Comparison of ENCODE assay signal across 8 cellular contexts in the genomic region with DNA sequence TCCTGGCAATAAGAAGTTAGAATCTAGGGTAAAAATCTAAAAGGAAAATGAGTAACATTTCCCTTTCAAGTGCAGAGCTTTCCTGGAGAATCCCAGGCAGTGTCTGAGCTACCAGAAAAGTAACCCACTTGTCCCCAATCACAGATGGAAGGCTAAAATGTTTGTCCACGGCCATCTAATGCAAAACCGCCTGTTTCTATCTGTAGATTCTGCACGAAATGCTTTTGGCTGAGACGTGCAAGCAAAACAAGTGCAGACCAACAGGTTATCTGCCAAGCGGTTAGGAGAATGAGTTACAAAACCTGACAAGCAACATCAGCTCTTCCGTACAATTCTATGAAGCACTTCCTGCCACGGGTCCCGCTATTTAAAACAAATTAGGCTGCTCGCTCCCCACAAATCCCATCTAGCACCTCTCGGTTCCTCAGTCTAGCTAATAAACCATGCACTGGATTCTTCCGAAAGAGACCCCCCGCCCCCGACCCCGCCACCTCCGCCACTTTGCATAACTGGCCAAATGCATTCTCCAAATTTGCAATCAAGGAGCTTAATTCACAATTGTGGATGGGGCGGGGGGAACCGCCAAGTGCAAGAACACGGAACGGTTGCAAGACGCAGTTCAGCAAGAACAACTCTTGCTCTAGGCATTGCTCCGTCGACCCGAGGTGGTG. TPM values are rescaled to one million over a fixed set of nuclear protein-coding genes. Genes with fewer than 3 reads are reported as not detected.
DNase-seq lines count a peak whose midpoint lies in the region; ATAC-seq, FAIRE-seq and TF ChIP-seq lines count a peak whose summit lies in the region.

No MANE protein-coding gene starts in this region.

- intact Hi-C loops in spleen (cut with DNase I; ENCODE audit: low total_unique reads): loop anchor here (10.0 kb wide), 1 partner anchor 63 kb away; no protein-coding TSS in a partner anchor

- no peak for TF ChIP-seq CTCF in spleen (IDR thresholded peaks at IDR 0.05 in 8 of 11, conservative IDR thresholded peaks at IDR 0.05 in 3 of 11)

- FAIRE-seq in urothelium cell line (lab: Jason Lieb, UNC): no peak

- peak overlapping the region; percentile 95 for H3K4me3 Mint-ChIP-seq in activated naive CD8-positive, alpha-beta T cell treated with anti-CD3 and anti-CD28 coated beads, Interleukin-2, amount 50 U/mL, for 24 hours

- peaks cover 28 to 65% (median 54%) of the 10 kb centered on the region in 6 donors for H3K4me1 ChIP-seq in spleen

- H3K9me3 ChIP-seq in spleen: no peaks in the 10 kb centered on the region

- H3K4me3 ChIP-seq in spleen: peak overlapping the region; percentile 87 to 94 (median 92)

- peak overlapping the region; percentile 83 for H3K27ac Mint-ChIP-seq in activated naive CD8-positive, alpha-beta T cell treated with anti-CD3 and anti-CD28 coated beads, Interleukin-2, amount 50 U/mL, for 24 hours

- H3K4me1 Mint-ChIP-seq in activated naive CD8-positive, alpha-beta T cell treated with anti-CD3 and anti-CD28 coated beads, Interleukin-2, amount 50 U/mL, for 24 hours: peaks cover 58% of the 10 kb centered on the region

- H3K27me3 ChIP-seq in spleen (replicated peaks in 1 of 7): no peaks in the 10 kb centered on the region

- no peaks in the 10 kb centered on the region for H3K9me3 Mint-ChIP-seq in activated naive CD8-positive, alpha-beta T cell treated with anti-CD3 and anti-CD28 coated beads, Interleukin-2, amount 50 U/mL, for 24 hours

- peak; percentile 69 for DNase-seq in SIG-M5 treated with dmso at 0.1 percent for 504 hours (lab: John Stamatoyannopoulos, UW; ENCODE audit: unreplicated experiment)
- no peak for DNase-seq in SIG-M5 (lab: John Stamatoyannopoulos, UW)
- DNase-seq in NCI-H526 treated with DMSO at 0.1 percent for 48 hours (lab: John Stamatoyannopoulos, UW): peak; percentile 20
- DNase-seq in activated naive CD8-positive, alpha-beta T cell treated with anti-CD3 and anti-CD28 coated beads, Interleukin-2, amount 50 U/mL, for 24 hours: no peak
- peak; percentile 10 for DNase-seq in iPS-NIHi11 (ENCODE audit: low spot score)
- no peak for DNase-seq in spleen
- DNase-seq in urothelium cell line (ENCODE audit: low spot score): no peak

- peaks cover 0 to 12% (median 0%) of the 10 kb centered on the region in 6 donors for H3K36me3 ChIP-seq in spleen

- 0 to 2% (median 1%) methylated on average over 23 of the region's 23 CpGs for WGBS in spleen, 5 donors

- H3K36me3 Mint-ChIP-seq in activated naive CD8-positive, alpha-beta T cell treated with anti-CD3 and anti-CD28 coated beads, Interleukin-2, amount 50 U/mL, for 24 hours (ENCODE audit: low read depth): peaks cover 21% of the 10 kb centered on the region

- no peaks in the 10 kb centered on the region for H3K27me3 Mint-ChIP-seq in activated naive CD8-positive, alpha-beta T cell treated with anti-CD3 and anti-CD28 coated beads, Interleukin-2, amount 50 U/mL, for 24 hours

- peak overlapping the region; percentile 97 to 100 (median 99) for H3K27ac ChIP-seq in spleen

- TF ChIP-seq POLR2A in spleen (IDR thresholded peaks at IDR 0.05): no peak

- peak; percentile 14 for ATAC-seq in HG02610 (IDR thresholded peaks at IDR 0.05; ENCODE audit: unreplicated experiment)
- ATAC-seq in activated naive CD8-positive, alpha-beta T cell treated with anti-CD3 and anti-CD28 coated beads, Interleukin-2, amount 50 U/mL, for 24 hours: peak; percentile 8

RNA-seq across cellular contexts. Expression of gene ELOVL5, which starts 1.4 kb away (rescaled TPM):
- 100 to 1,000 TPM in 2 of 7 donors, 10 to 100 TPM in 5; 89.3 to 113 (median 93.9) TPM for total RNA-seq in spleen
- 10 to 100 TPM; 48.8 to 65.8 (median 56.6) TPM for polyA plus RNA-seq in spleen

Comparison
In these comparisons a context has a peak if more than half of its experiments do, and no peak if none do; other contexts are left out.
1. DNase-seq: peak in SIG-M5 treated with dmso at 0.1 percent for 504 hours (single experiment), NCI-H526 treated with DMSO at 0.1 percent for 48 hours (single experiment) and iPS-NIHi11 (single experiment); none in SIG-M5 (single experiment), activated naive CD8-positive, alpha-beta T cell treated with anti-CD3 and anti-CD28 coated beads, Interleukin-2, amount 50 U/mL, for 24 hours (single experiment), spleen (single experiment) and urothelium cell line (single experiment).